1 cellular context compared by ENCODE assay signal in the genomic region with DNA sequence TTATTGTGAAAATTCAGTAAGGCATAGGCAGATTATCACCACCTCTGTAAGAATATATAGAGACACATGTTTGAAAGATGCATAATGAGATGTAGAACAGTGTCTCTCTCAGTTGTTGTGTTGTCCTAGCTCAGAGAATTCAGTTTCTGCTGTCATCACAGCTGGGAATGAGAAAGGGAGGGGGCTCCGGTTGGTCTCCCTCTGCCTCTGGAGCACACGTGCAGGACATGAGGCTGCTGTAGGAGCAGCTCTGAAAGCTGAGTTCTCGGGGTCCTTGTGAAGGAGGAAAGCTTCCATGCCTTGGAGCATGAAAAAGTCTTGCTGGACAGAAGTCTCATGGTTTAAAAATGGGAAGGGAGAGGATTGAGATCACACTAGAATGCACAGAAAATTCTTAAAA.
TF ChIP-seq lines count a peak whose summit lies in the region.

No MANE protein-coding gene starts in this region.

TF ChIP-seq in GM12878, 131 proteins besides CTCF, POLR2A, EP300 and RAD21:
- peak in 1 of 2 experiments; percentile 19; a peak in 1 of 4 replicates for TF ChIP-seq BHLHE40 (IDR thresholded peaks at IDR 0.05; ENCODE audit: borderline replicate concordance in 1 of 2, low read depth in 2 of 2, low read length in 1 of 2)
TF ChIP-seq in GM12878: peak in this region for 1; not testable (repeated sequence) for 130.
